Comparison of ENCODE assay signal across 38 cellular contexts in the genomic region with DNA sequence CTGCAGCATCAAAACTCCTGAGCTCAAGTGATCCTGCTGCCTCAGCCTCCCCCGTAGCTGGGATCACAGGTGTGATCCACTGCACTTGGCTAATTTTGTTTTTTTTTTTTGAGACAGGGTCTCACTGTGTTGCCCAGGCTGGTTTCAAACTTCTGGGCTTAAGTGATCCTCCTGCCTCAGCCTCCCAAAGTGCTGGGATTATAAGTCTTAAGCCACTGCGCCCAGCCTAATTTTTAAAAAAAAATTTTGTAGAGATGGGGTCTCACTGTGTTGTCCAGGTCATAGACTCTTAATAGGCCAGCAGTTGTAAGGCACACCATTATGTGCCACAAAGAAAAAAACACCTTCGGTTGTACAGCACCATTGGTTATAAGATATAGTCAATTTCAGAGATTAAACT.
"Had no signal": no experiment of that assay in that cellular context is flagged by ENCODE, and none has a peak within 500 bp of the region (broad histone marks: within the 10 kb centered on the region; RNA-seq: fewer than 3 reads in every experiment).

No MANE protein-coding gene starts in this region.

- H3K9me3 Mint-ChIP-seq: activated naive CD4-positive, alpha-beta T cell treated with anti-CD3 and anti-CD28 coated beads for 36 hours; activated naive CD4-positive, alpha-beta T cell treated with anti-CD3 and anti-CD28 coated beads, Interleukin-2, amount 10 ng/mL, durations not matched to agents 7 days and 5 days; activated naive CD4-positive, alpha-beta T cell treated with anti-CD3 and anti-CD28 coated beads, Interleukin-2, amount 50 U/mL, for 24 hours; activated naive CD4-positive, alpha-beta T cell treated with anti-CD3 and anti-CD28 coated beads, Interleukin-2, amount 50 U/mL, for 72 hours; activated naive CD8-positive, alpha-beta T cell treated with anti-CD3 and anti-CD28 coated beads for 36 hours; activated naive CD8-positive, alpha-beta T cell treated with anti-CD3 and anti-CD28 coated beads, Interleukin-2, amount 10 ng/mL, durations not matched to agents 7 days and 5 days; activated naive CD8-positive, alpha-beta T cell treated with anti-CD3 and anti-CD28 coated beads, Interleukin-2, amount 50 U/mL, for 24 hours; activated T-cell treated with anti-CD3 and anti-CD28 coated beads, Interleukin-2, amount 50 U/mL, for 24 hours; activated T-cell treated with anti-CD3 and anti-CD28 coated beads, Interleukin-2, amount 50 U/mL, for 4 hours; activated T-cell treated with anti-CD3 and anti-CD28 coated beads, Interleukin-2, amount 50 U/mL, for 72 hours; activated T-helper 1 cell treated with anti-CD3 and anti-CD28 coated beads, Interleukin-12 subunit alpha, Interleukin-12 subunit beta, Interleukin-2, Interleukin-4 antibody, amounts not matched to agents 30 ng/mL and 10 ng/mL and 1 ng/mL, durations not matched to agents 14 hours and 24 hours and 36 hours; activated T-helper 17 cell treated with anti-CD3 and anti-CD28 coated beads, Interleukin-2, amount 50 U/mL, for 72 hours; activated T-helper 2 cell treated with anti-CD3 and anti-CD28 coated beads, Interferon-gamma antibody, Interleukin-2, Interleukin-4, amounts not matched to agents 10 μg/mL and 5 μg/mL and 100 μg/mL, durations not matched to agents 14 hours and 24 hours and 36 hours; brain; central memory CD8-positive, alpha-beta T cell had no signal

- H3K27me3 Mint-ChIP-seq: activated naive CD4-positive, alpha-beta T cell treated with anti-CD3 and anti-CD28 coated beads, Interleukin-2, amount 10 ng/mL, durations not matched to agents 7 days and 5 days; activated naive CD4-positive, alpha-beta T cell treated with anti-CD3 and anti-CD28 coated beads, Interleukin-2, amount 50 U/mL, for 24 hours; activated naive CD8-positive, alpha-beta T cell; activated naive CD8-positive, alpha-beta T cell treated with anti-CD3 and anti-CD28 coated beads for 36 hours; activated naive CD8-positive, alpha-beta T cell treated with anti-CD3 and anti-CD28 coated beads, Interleukin-2, amount 10 ng/mL, durations not matched to agents 7 days and 5 days; activated naive CD8-positive, alpha-beta T cell treated with anti-CD3 and anti-CD28 coated beads, Interleukin-2, amount 50 U/mL, for 24 hours; activated T-cell treated with anti-CD3 and anti-CD28 coated beads, Interleukin-2, amount 50 U/mL, for 24 hours; activated T-helper 17 cell treated with anti-CD3 and anti-CD28 coated beads, Interleukin-2, amount 50 U/mL, for 72 hours; brain; central memory CD8-positive, alpha-beta T cell had no signal

- H3K36me3 ChIP-seq: brain microvascular endothelial cell had no signal

- H3K4me3 Mint-ChIP-seq: activated naive CD4-positive, alpha-beta T cell treated with anti-CD3 and anti-CD28 coated beads for 36 hours; activated naive CD4-positive, alpha-beta T cell treated with anti-CD3 and anti-CD28 coated beads, Interleukin-2, amount 10 ng/mL, durations not matched to agents 7 days and 5 days; activated naive CD4-positive, alpha-beta T cell treated with anti-CD3 and anti-CD28 coated beads, Interleukin-2, amount 50 U/mL, for 24 hours; activated naive CD8-positive, alpha-beta T cell; activated naive CD8-positive, alpha-beta T cell treated with anti-CD3 and anti-CD28 coated beads for 36 hours; activated naive CD8-positive, alpha-beta T cell treated with anti-CD3 and anti-CD28 coated beads, Interleukin-2, amount 10 ng/mL, durations not matched to agents 7 days and 5 days; activated naive CD8-positive, alpha-beta T cell treated with anti-CD3 and anti-CD28 coated beads, Interleukin-2, amount 50 U/mL, for 24 hours; activated T-cell treated with anti-CD3 and anti-CD28 coated beads, Interleukin-2, amount 50 U/mL, for 24 hours; activated T-cell treated with anti-CD3 and anti-CD28 coated beads, Interleukin-2, amount 50 U/mL, for 4 hours; activated T-cell treated with anti-CD3 and anti-CD28 coated beads, Interleukin-2, amount 50 U/mL, for 72 hours; activated T-helper 1 cell treated with anti-CD3 and anti-CD28 coated beads, Interleukin-12 subunit alpha, Interleukin-12 subunit beta, Interleukin-2, Interleukin-4 antibody, amounts not matched to agents 30 ng/mL and 10 ng/mL and 1 ng/mL, durations not matched to agents 14 hours and 24 hours and 36 hours; activated T-helper 17 cell treated with anti-CD3 and anti-CD28 coated beads, Interleukin-2, amount 50 U/mL, for 72 hours; brain; central memory CD8-positive, alpha-beta T cell had no signal

- ATAC-seq: activated naive CD4-positive, alpha-beta T cell treated with anti-CD3 and anti-CD28 coated beads, Interleukin-2, amount 50 U/mL, for 72 hours; activated naive CD8-positive, alpha-beta T cell treated with anti-CD3 and anti-CD28 coated beads, Interleukin-2, amount 50 U/mL, for 24 hours; activated T-cell treated with anti-CD3 and anti-CD28 coated beads, Interleukin-2, amount 50 U/mL, for 4 hours; activated T-cell treated with anti-CD3 and anti-CD28 coated beads, Interleukin-2, amount 50 U/mL, for 72 hours; activated T-helper 17 cell treated with anti-CD3 and anti-CD28 coated beads, Interleukin-2, amount 50 U/mL, for 72 hours; body of pancreas had no signal

- H3K27ac Mint-ChIP-seq: activated naive CD4-positive, alpha-beta T cell treated with anti-CD3 and anti-CD28 coated beads for 36 hours; activated naive CD4-positive, alpha-beta T cell treated with anti-CD3 and anti-CD28 coated beads, Interleukin-2, amount 10 ng/mL, durations not matched to agents 7 days and 5 days; activated naive CD4-positive, alpha-beta T cell treated with anti-CD3 and anti-CD28 coated beads, Interleukin-2, amount 50 U/mL, for 24 hours; activated naive CD4-positive, alpha-beta T cell treated with anti-CD3 and anti-CD28 coated beads, Interleukin-2, amount 50 U/mL, for 72 hours; activated naive CD8-positive, alpha-beta T cell; activated naive CD8-positive, alpha-beta T cell treated with anti-CD3 and anti-CD28 coated beads for 36 hours; activated naive CD8-positive, alpha-beta T cell treated with anti-CD3 and anti-CD28 coated beads, Interleukin-2, amount 10 ng/mL, durations not matched to agents 7 days and 5 days; activated naive CD8-positive, alpha-beta T cell treated with anti-CD3 and anti-CD28 coated beads, Interleukin-2, amount 50 U/mL, for 24 hours; activated T-cell treated with anti-CD3 and anti-CD28 coated beads, Interleukin-2, amount 50 U/mL, for 24 hours; activated T-cell treated with anti-CD3 and anti-CD28 coated beads, Interleukin-2, amount 50 U/mL, for 72 hours; activated T-helper 1 cell treated with anti-CD3 and anti-CD28 coated beads, Interleukin-12 subunit alpha, Interleukin-12 subunit beta, Interleukin-2, Interleukin-4 antibody, amounts not matched to agents 30 ng/mL and 10 ng/mL and 1 ng/mL, durations not matched to agents 14 hours and 24 hours and 36 hours; activated T-helper 17 cell treated with anti-CD3 and anti-CD28 coated beads, Interleukin-2, amount 50 U/mL, for 72 hours; activated T-helper 2 cell treated with anti-CD3 and anti-CD28 coated beads, Interferon-gamma antibody, Interleukin-2, Interleukin-4, amounts not matched to agents 10 μg/mL and 5 μg/mL and 100 μg/mL, durations not matched to agents 14 hours and 24 hours and 36 hours had no signal

- FAIRE-seq: bronchial epithelial cell had no signal

- H3K27me3 ChIP-seq: adrenal gland, ascending aorta, body of pancreas, brain microvascular endothelial cell, breast epithelium, cardiac muscle cell had no signal

- H3K27ac ChIP-seq: adrenal gland, ascending aorta, body of pancreas, brain microvascular endothelial cell, breast epithelium, cardiac muscle cell had no signal

- H3K4me3 ChIP-seq: adrenal gland, ascending aorta, body of pancreas, breast epithelium, cardiac muscle cell had no signal

- H3K4me1 Mint-ChIP-seq: activated naive CD4-positive, alpha-beta T cell treated with anti-CD3 and anti-CD28 coated beads, Interleukin-2, amount 10 ng/mL, durations not matched to agents 7 days and 5 days; activated naive CD4-positive, alpha-beta T cell treated with anti-CD3 and anti-CD28 coated beads, Interleukin-2, amount 50 U/mL, for 24 hours; activated naive CD8-positive, alpha-beta T cell treated with anti-CD3 and anti-CD28 coated beads for 36 hours; activated naive CD8-positive, alpha-beta T cell treated with anti-CD3 and anti-CD28 coated beads, Interleukin-2, amount 50 U/mL, for 24 hours; activated T-helper 17 cell treated with anti-CD3 and anti-CD28 coated beads, Interleukin-2, amount 50 U/mL, for 72 hours; central memory CD8-positive, alpha-beta T cell had no signal

- DNase-seq: activated effector memory CD4-positive, alpha-beta T cell treated with anti-CD3 and anti-CD28 coated beads, Interleukin-2, amount 50 U/mL, for 16 hours; activated effector memory CD4-positive, alpha-beta T cell treated with Interleukin-2 at 50 U/mL for 16 hours; activated gamma-delta T cell; activated gamma-delta T cell treated with Interleukin-2 at 50 U/mL for 16 hours; activated naive CD4-positive, alpha-beta T cell; activated naive CD4-positive, alpha-beta T cell treated with anti-CD3 and anti-CD28 coated beads for 36 hours; activated naive CD4-positive, alpha-beta T cell treated with anti-CD3 and anti-CD28 coated beads, Interleukin-2, amount 10 ng/mL, durations not matched to agents 7 days and 5 days; activated naive CD4-positive, alpha-beta T cell treated with anti-CD3 and anti-CD28 coated beads, Interleukin-2, amount 50 U/mL, for 16 hours; activated naive CD4-positive, alpha-beta T cell treated with Interleukin-2 at 50 U/mL for 16 hours; activated naive CD8-positive, alpha-beta T cell treated with anti-CD3 and anti-CD28 coated beads for 36 hours; activated naive CD8-positive, alpha-beta T cell treated with anti-CD3 and anti-CD28 coated beads, Interleukin-2, amount 10 ng/mL, durations not matched to agents 7 days and 5 days; activated naive CD8-positive, alpha-beta T cell treated with anti-CD3 and anti-CD28 coated beads, Interleukin-2, amount 50 U/mL, for 24 hours; activated T-cell treated with anti-CD3 and anti-CD28 coated beads, Interleukin-2, amount 50 U/mL, for 24 hours; activated T-cell treated with anti-CD3 and anti-CD28 coated beads, Interleukin-2, amount 50 U/mL, for 4 hours; activated T-cell treated with anti-CD3 and anti-CD28 coated beads, Interleukin-2, amount 50 U/mL, for 48 hours; activated T-cell treated with anti-CD3 and anti-CD28 coated beads, Interleukin-2, amount 50 U/mL, for 72 hours; adrenal gland; amniotic stem cell; amygdala; anterior cingulate cortex; aorta; body of pancreas; brain microvascular endothelial cell; caudate nucleus; central memory CD4-positive, alpha-beta T cell; cerebellar nuclear complex had no signal

- H3K9me3 ChIP-seq: adrenal gland, ascending aorta, body of pancreas, breast epithelium had no signal

- H3K4me1 ChIP-seq: adrenal gland, ascending aorta, body of pancreas, breast epithelium had no signal
